ENCODE assay signal across 8 cellular contexts in the genomic region with DNA sequence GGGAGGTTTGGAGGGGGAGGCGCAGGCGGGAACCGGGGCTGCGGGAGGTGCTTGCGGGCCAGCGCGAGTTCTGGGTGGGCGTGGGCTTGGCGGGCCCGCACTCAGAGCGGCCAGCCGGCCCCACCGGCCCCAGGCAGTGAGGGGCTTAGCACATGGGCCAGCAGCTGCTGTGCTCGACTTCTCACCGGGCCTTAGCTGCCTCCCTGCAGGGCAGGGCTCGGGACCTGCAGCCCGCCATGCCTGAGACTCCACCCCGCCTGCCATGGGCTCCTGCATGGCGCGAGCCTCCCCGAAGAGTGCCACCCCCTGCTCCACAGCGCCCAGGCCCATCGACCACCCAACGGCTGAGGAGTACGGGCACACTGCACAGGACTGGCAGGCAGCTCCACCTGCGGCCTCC.
"Had no signal": no experiment of that assay in that cellular context is flagged by ENCODE, and none has a peak within 500 bp of the region (broad histone marks: within the 10 kb centered on the region; RNA-seq: fewer than 3 reads in every experiment).

No MANE protein-coding gene starts in this region.

- DNase-seq: GDM1, GF-D8 had no signal

- H3K4me3 ChIP-seq: GM12878 had no signal

- FAIRE-seq: G401.6, GM12878, GM12891, GM12892, GM18507, GM19239 had no signal
